20 cellular contexts compared by ENCODE assay signal in the genomic region with DNA sequence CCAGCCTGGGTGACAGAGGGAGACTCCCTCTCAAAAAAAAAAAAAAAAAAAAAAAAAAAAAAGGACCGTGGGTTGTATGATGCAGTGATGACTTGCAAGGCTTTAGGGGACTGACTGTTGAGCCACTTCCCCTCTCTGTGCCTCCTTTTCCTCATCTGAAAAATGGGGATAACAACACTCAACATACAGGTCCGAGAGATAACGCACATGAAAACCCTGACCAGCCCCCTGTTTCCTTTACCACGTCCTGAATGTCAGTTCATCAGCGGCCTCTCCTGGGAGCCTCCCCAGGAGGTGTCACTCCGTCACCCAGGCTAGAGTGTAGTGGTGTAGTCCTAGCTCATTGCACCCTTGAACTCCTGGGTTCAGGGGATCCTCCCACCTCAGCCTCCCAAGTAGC. TPM values are rescaled to one million over a fixed set of nuclear protein-coding genes. Genes with fewer than 3 reads are reported as not detected.
DNase-seq lines count a peak whose midpoint lies in the region; ATAC-seq and TF ChIP-seq lines count a peak whose summit lies in the region.
"Had no signal": no experiment of that assay in that cellular context is flagged by ENCODE, and none has a peak within 500 bp of the region (broad histone marks: within the 10 kb centered on the region; RNA-seq: fewer than 3 reads in every experiment).

No MANE protein-coding gene starts in this region.

- H3K4me1 Mint-ChIP-seq in activated CD4-positive, alpha-beta T cell treated with anti-CD3 and anti-CD28 coated beads for 36 hours = peaks cover 39% of the 10 kb centered on the region
- H3K4me1 Mint-ChIP-seq in Calu3 (ENCODE audit: low read depth, unreplicated experiment) (peaks cover 31% of the 10 kb centered on the region), immature natural killer cell (peaks cover 58 to 61% of the 10 kb centered on the region in 2 donors)
- peaks cover 46% of the 10 kb centered on the region for H3K4me1 Mint-ChIP-seq in activated CD4-positive, alpha-beta memory T cell treated with anti-CD3 and anti-CD28 coated beads for 36 hours (ENCODE audit: low read depth)
- H3K4me1 Mint-ChIP-seq in stimulated activated memory B cell treated with anti-CD40 and anti-IgM and Interleukin-4, amounts not matched to agents 10 μg/mL and 1 μg/mL and 100 μg/mL, for 72 hours = peaks cover 24% of the 10 kb centered on the region
- H3K4me1 Mint-ChIP-seq: nephron progenitor cell had no signal

- no peaks in the 10 kb centered on the region for H3K27me3 Mint-ChIP-seq in activated CD4-positive, alpha-beta T cell treated with anti-CD3 and anti-CD28 coated beads for 36 hours
- no peaks in the 10 kb centered on the region for H3K27me3 Mint-ChIP-seq in Calu3 (ENCODE audit: unreplicated experiment)
- no peaks in the 10 kb centered on the region for H3K27me3 Mint-ChIP-seq in activated CD4-positive, alpha-beta memory T cell treated with anti-CD3 and anti-CD28 coated beads for 36 hours
- H3K27me3 Mint-ChIP-seq in immature natural killer cell (ENCODE audit: low read depth in 3 of 3) = peaks cover 7 to 39% (median 38%) of the 10 kb centered on the region in 3 donors
- no peaks in the 10 kb centered on the region for H3K27me3 Mint-ChIP-seq in stimulated activated memory B cell treated with anti-CD40 and anti-IgM and Interleukin-4, amounts not matched to agents 10 μg/mL and 1 μg/mL and 100 μg/mL, for 72 hours

- H3K36me3 Mint-ChIP-seq in activated CD4-positive, alpha-beta T cell treated with anti-CD3 and anti-CD28 coated beads for 36 hours (ENCODE audit: low read depth) = peaks cover 38% of the 10 kb centered on the region
- H3K36me3 Mint-ChIP-seq in Calu3 (ENCODE audit: insufficient read depth, unreplicated experiment) = peaks cover 7% of the 10 kb centered on the region
- peaks cover 35% of the 10 kb centered on the region for H3K36me3 Mint-ChIP-seq in activated CD4-positive, alpha-beta memory T cell treated with anti-CD3 and anti-CD28 coated beads for 36 hours
- H3K36me3 Mint-ChIP-seq in immature natural killer cell = peaks cover 9 to 18% (median 16%) of the 10 kb centered on the region in 3 donors
- no peaks in the 10 kb centered on the region for H3K36me3 Mint-ChIP-seq in stimulated activated memory B cell treated with anti-CD40 and anti-IgM and Interleukin-4, amounts not matched to agents 10 μg/mL and 1 μg/mL and 100 μg/mL, for 72 hours
- H3K36me3 Mint-ChIP-seq: CD14-positive monocyte had no signal

- no peak overlapping the region for H3K27ac ChIP-seq in left lung
- H3K27ac ChIP-seq: brain microvascular endothelial cell, epithelial cell of prostate, foreskin keratinocyte, PC-9, tibial artery had no signal

- no peaks in the 10 kb centered on the region for H3K9me3 ChIP-seq in left lung
- H3K9me3 ChIP-seq: tibial artery had no signal

- intact Hi-C loops in activated CD4-positive, alpha-beta T cell treated with anti-CD3 and anti-CD28 coated beads for 36 hours (cut with DNase I, micrococcal nuclease) = no loop called here
- intact Hi-C loops in Calu3 (cut with micrococcal nuclease; ENCODE audit: unreplicated experiment) (no loop called here), left lung (cut with DNase I) (no loop called here)
- intact Hi-C loops in activated CD4-positive, alpha-beta memory T cell treated with anti-CD3 and anti-CD28 coated beads for 36 hours (cut with micrococcal nuclease) = loop anchor here (5.0 kb wide), 2 partner anchors 90 to 130 kb away; a partner anchor contains a TSS

- TF ChIP-seq CTCF in Calu3 (IDR thresholded peaks at IDR 0.05; ENCODE audit: unreplicated experiment) (no peak), left lung (IDR thresholded peaks at IDR 0.05) (no peak)

- H3K9me3 Mint-ChIP-seq in activated CD4-positive, alpha-beta T cell treated with anti-CD3 and anti-CD28 coated beads for 36 hours (ENCODE audit: low read depth) = no peaks in the 10 kb centered on the region
- H3K9me3 Mint-ChIP-seq in Calu3 (ENCODE audit: low read depth, unreplicated experiment) (no peaks in the 10 kb centered on the region), immature natural killer cell (no peaks in the 10 kb centered on the region)
- no peaks in the 10 kb centered on the region for H3K9me3 Mint-ChIP-seq in activated CD4-positive, alpha-beta memory T cell treated with anti-CD3 and anti-CD28 coated beads for 36 hours
- H3K9me3 Mint-ChIP-seq in stimulated activated memory B cell treated with anti-CD40 and anti-IgM and Interleukin-4, amounts not matched to agents 10 μg/mL and 1 μg/mL and 100 μg/mL, for 72 hours = no peaks in the 10 kb centered on the region
- H3K9me3 Mint-ChIP-seq: CD14-positive monocyte, nephron progenitor cell had no signal

- no peaks in the 10 kb centered on the region for H3K27me3 ChIP-seq in left lung
- H3K27me3 ChIP-seq: brain microvascular endothelial cell, foreskin keratinocyte, tibial artery had no signal

- DNase-seq in activated CD4-positive, alpha-beta T cell treated with anti-CD3 and anti-CD28 coated beads for 36 hours = peak; percentile 25
- DNase-seq in activated CD4-positive, alpha-beta T cell treated with anti-CD3 and anti-CD28 coated beads for 48 hours = no peak
- no peak for DNase-seq in Calu3
- peak; percentile 15 for DNase-seq in activated CD4-positive, alpha-beta memory T cell treated with anti-CD3 and anti-CD28 coated beads for 36 hours
- DNase-seq in immature natural killer cell = peak; percentile 49 to 65 (median 55)
- no peak for DNase-seq in hippocampal formation (lab: John Stamatoyannopoulos, UW)
- DNase-seq in left lung = no peak
- DNase-seq: brain microvascular endothelial cell, cortex of kidney, mesenchymal stem cell, nephron progenitor cell, tibial artery had no signal

- no peak overlapping the region for H3K4me3 ChIP-seq in left lung
- H3K4me3 ChIP-seq: PC-9, tibial artery had no signal

- H3K4me1 ChIP-seq in left lung = peaks cover 0 to 6% of the 10 kb centered on the region in 2 donors
- H3K4me1 ChIP-seq: foreskin keratinocyte, tibial artery had no signal

- POLR2A ChIA-PET in activated CD4-positive, alpha-beta T cell treated with anti-CD3 and anti-CD28 coated beads for 36 hours (lab: Charles Lee) = no interaction called here
- POLR2A ChIA-PET in activated CD4-positive, alpha-beta memory T cell treated with anti-CD3 and anti-CD28 coated beads for 36 hours (lab: Charles Lee) = interaction anchor here (0.5 to 3.0 kb wide), 3 partner anchors 37 to 1492 kb away, joined by 3 to 12 read pairs (median 3); a partner anchor contains a TSS

- BruUV-seq in Calu3 (replicated peaks; lab: Mats Ljungman, UMichigan) = no TSS peak

- H3K4me3 Mint-ChIP-seq in activated CD4-positive, alpha-beta T cell treated with anti-CD3 and anti-CD28 coated beads for 36 hours = peak overlapping the region; percentile 7
- no peak overlapping the region for H3K4me3 Mint-ChIP-seq in Calu3 (ENCODE audit: low read depth, unreplicated experiment)
- no peak overlapping the region for H3K4me3 Mint-ChIP-seq in activated CD4-positive, alpha-beta memory T cell treated with anti-CD3 and anti-CD28 coated beads for 36 hours
- peak overlapping the region; percentile 93 to 99 (median 97) for H3K4me3 Mint-ChIP-seq in immature natural killer cell
- H3K4me3 Mint-ChIP-seq in stimulated activated memory B cell treated with anti-CD40 and anti-IgM and Interleukin-4, amounts not matched to agents 10 μg/mL and 1 μg/mL and 100 μg/mL, for 72 hours = no peak overlapping the region
- H3K4me3 Mint-ChIP-seq: CD14-positive monocyte, nephron progenitor cell had no signal

- no peak for ATAC-seq in activated CD4-positive, alpha-beta T cell treated with anti-CD3 and anti-CD28 coated beads for 36 hours
- ATAC-seq in stimulated activated memory B cell treated with anti-CD40 and anti-IgM and Interleukin-4, amounts not matched to agents 10 μg/mL and 1 μg/mL and 100 μg/mL, for 72 hours = no peak
- no peak for ATAC-seq in left lung

- H3K36me3 ChIP-seq in left lung = no peaks in the 10 kb centered on the region
- H3K36me3 ChIP-seq: brain microvascular endothelial cell, tibial artery had no signal

- H3K27ac Mint-ChIP-seq in activated CD4-positive, alpha-beta T cell treated with anti-CD3 and anti-CD28 coated beads for 36 hours = peak overlapping the region; percentile 99
- H3K27ac Mint-ChIP-seq in Calu3 (ENCODE audit: unreplicated experiment) = peak overlapping the region; percentile 92
- peak overlapping the region; percentile 100 for H3K27ac Mint-ChIP-seq in activated CD4-positive, alpha-beta memory T cell treated with anti-CD3 and anti-CD28 coated beads for 36 hours
- H3K27ac Mint-ChIP-seq in immature natural killer cell = peak overlapping the region; percentile 95 to 100 (median 98)
- H3K27ac Mint-ChIP-seq in stimulated activated memory B cell treated with anti-CD40 and anti-IgM and Interleukin-4, amounts not matched to agents 10 μg/mL and 1 μg/mL and 100 μg/mL, for 72 hours = no peak overlapping the region

- CTCF ChIA-PET in activated CD4-positive, alpha-beta T cell treated with anti-CD3 and anti-CD28 coated beads for 36 hours (lab: Charles Lee) = interaction anchor here (0.6 to 3.0 kb wide), 3 partner anchors 28 to 85 kb away, joined by 3 to 12 read pairs (median 8); a partner anchor contains a TSS
- CTCF ChIA-PET in Calu3 (lab: Charles Lee) = no interaction called here
- CTCF ChIA-PET in activated CD4-positive, alpha-beta memory T cell treated with anti-CD3 and anti-CD28 coated beads for 36 hours (lab: Charles Lee) = interaction anchor here (1.4 kb wide), 1 partner anchor 16 kb away, joined by 3 read pairs; no protein-coding TSS in a partner anchor

RNA-seq across cellular contexts. Expression of a gene that starts 3.9 kb away (rescaled TPM):
- 10 to 100 TPM; 48.7 to 52.6 TPM for total RNA-seq in activated CD4-positive, alpha-beta T cell treated with anti-CD3 and anti-CD28 coated beads for 36 hours
- total RNA-seq in Calu3 (2022) (not detected in 2 replicates), left lung (1 to 10 TPM in 1 of 2 donors, under 1 TPM in 1; 0.87 to 1.8 TPM)
- total RNA-seq in activated CD4-positive, alpha-beta memory T cell treated with anti-CD3 and anti-CD28 coated beads for 36 hours = 10 to 100 TPM; 47.1 to 47.7 TPM
- polyA plus RNA-seq in immature natural killer cell = 10 to 100 TPM; 21.0 to 24.1 (median 24.1) TPM
- total RNA-seq: foreskin keratinocyte, LHCN-M2, PC-9, pulmonary artery endothelial cell, SK-MEL-5 had no signal

RNA-seq across cellular contexts. Expression of a gene that starts 36.6 kb away (rescaled TPM):
- 10 to 100 TPM; 71.7 to 90.2 TPM for total RNA-seq in activated CD4-positive, alpha-beta T cell treated with anti-CD3 and anti-CD28 coated beads for 36 hours
- 235 and 250 TPM in 2 replicates for total RNA-seq in Calu3 (2022)
- total RNA-seq in activated CD4-positive, alpha-beta memory T cell treated with anti-CD3 and anti-CD28 coated beads for 36 hours = 100 to 1,000 TPM; 113 to 114 TPM
- 100 to 1,000 TPM; 230 to 380 (median 276) TPM for polyA plus RNA-seq in immature natural killer cell
- total RNA-seq in left lung = 100 to 1,000 TPM in 1 of 2 donors, 10 to 100 TPM in 1; 99.0 to 167 TPM

Comparison
In these comparisons a context has a peak if more than half of its experiments do, and no peak if none do; other contexts are left out.
1. DNase-seq: peak in activated CD4-positive, alpha-beta T cell treated with anti-CD3 and anti-CD28 coated beads for 36 hours (single experiment), activated CD4-positive, alpha-beta memory T cell treated with anti-CD3 and anti-CD28 coated beads for 36 hours (single experiment) and immature natural killer cell (3 of 3); none in activated CD4-positive, alpha-beta T cell treated with anti-CD3 and anti-CD28 coated beads for 48 hours (single experiment), Calu3 (single experiment), hippocampal formation (0 of 2) and left lung (0 of 2).
2. H3K4me3 Mint-ChIP-seq: peak in activated CD4-positive, alpha-beta T cell treated with anti-CD3 and anti-CD28 coated beads for 36 hours (single experiment) and immature natural killer cell (5 of 5); none in Calu3 (single experiment), activated CD4-positive, alpha-beta memory T cell treated with anti-CD3 and anti-CD28 coated beads for 36 hours (single experiment) and stimulated activated memory B cell treated with anti-CD40 and anti-IgM and Interleukin-4, amounts not matched to agents 10 μg/mL and 1 μg/mL and 100 μg/mL, for 72 hours (single experiment).
3. RNA of a gene that starts 3.9 kb away (total RNA-seq): 48.7 to 52.6 TPM in activated CD4-positive, alpha-beta T cell treated with anti-CD3 and anti-CD28 coated beads for 36 hours and 47.1 to 47.7 TPM in activated CD4-positive, alpha-beta memory T cell treated with anti-CD3 and anti-CD28 coated beads for 36 hours; 0.87 to 1.8 TPM in left lung and not detected in Calu3; every median in the first group is over 10 times any median in the second.